Comparison of ENCODE assay signal across 8 cellular contexts in the genomic region with DNA sequence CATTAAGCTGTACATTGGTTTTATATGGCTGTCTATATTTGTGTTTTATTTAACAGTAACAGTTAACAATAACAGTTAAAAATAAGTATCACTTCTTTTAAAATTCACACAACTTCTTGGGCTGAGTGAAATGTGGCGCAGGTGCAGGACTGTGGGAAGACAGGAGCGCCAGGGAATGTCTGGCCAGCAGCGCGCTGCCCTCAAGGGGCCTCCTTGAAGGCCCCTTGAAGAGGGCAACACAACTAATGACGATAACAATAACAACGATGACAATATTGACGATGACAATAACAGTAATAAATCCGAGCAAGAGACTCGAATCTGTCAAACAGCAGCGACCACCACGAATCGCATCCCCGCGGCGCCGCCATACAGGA. TPM values are rescaled to one million over a fixed set of nuclear protein-coding genes. Genes with fewer than 3 reads are reported as not detected.
DNase-seq lines count a peak whose midpoint lies in the region; ATAC-seq and TF ChIP-seq lines count a peak whose summit lies in the region.

No MANE protein-coding gene starts in this region.

- POLR2A ChIA-PET in AG04449 (lab: Yijun Ruan, JAX): no interaction called here

- no peak overlapping the region for H3K27ac Mint-ChIP-seq in natural killer cell treated with Interleukin-12 subunit alpha and Interleukin-12 subunit beta and Interleukin-15 and Interleukin-18, amount 100 ng/mL, for 72 hours

- no peaks in the 10 kb centered on the region for H3K27me3 ChIP-seq in endocrine pancreas (ENCODE audit: control insufficient read depth, insufficient read depth, low read length)

- DNase-seq in AG04449 (ENCODE audit: low read depth, low spot score): no peak
- peak; percentile 41 for DNase-seq in NCI-H748 treated with DMSO at 0.1 percent for 48 hours (lab: John Stamatoyannopoulos, UW)
- DNase-seq in natural killer cell treated with Interleukin-12 subunit alpha and Interleukin-12 subunit beta and Interleukin-15 and Interleukin-18, amount 100 ng/mL, for 72 hours (ENCODE audit: low spot score): no peak
- no peak for DNase-seq in NCI-H2171 treated with DMSO at 0.1 percent for 48 hours (lab: John Stamatoyannopoulos, UW)
- DNase-seq in DMS153 (lab: John Stamatoyannopoulos, UW): no peak
- no peak for DNase-seq in GM19238 (ENCODE audit: insufficient read length, low spot score)

- CTCF ChIA-PET in AG04449 (lab: Yijun Ruan, JAX): interaction anchor here (2.4 to 3.7 kb wide), 2 partner anchors 46 to 78 kb away, joined by 10 to 23 read pairs; no protein-coding TSS in a partner anchor

- H3K36me3 ChIP-seq in endocrine pancreas (ENCODE audit: control insufficient read depth, insufficient read depth, low read length): no peaks in the 10 kb centered on the region

- no peaks in the 10 kb centered on the region for H3K36me3 Mint-ChIP-seq in natural killer cell treated with Interleukin-12 subunit alpha and Interleukin-12 subunit beta and Interleukin-15 and Interleukin-18, amount 100 ng/mL, for 72 hours

- H3K27me3 Mint-ChIP-seq in natural killer cell treated with Interleukin-12 subunit alpha and Interleukin-12 subunit beta and Interleukin-15 and Interleukin-18, amount 100 ng/mL, for 72 hours: peaks cover 11 to 33% of the 10 kb centered on the region in 2 donors

- H3K4me3 ChIP-seq in AG04449 (ENCODE audit: low read depth, low read length) (peak overlapping the region; percentile 51), endocrine pancreas (ENCODE audit: control insufficient read depth, insufficient read depth, low read length) (peak overlapping the region; percentile 57)

- H3K9me3 ChIP-seq in endocrine pancreas (ENCODE audit: control insufficient read depth, low read length): peaks cover 2% of the 10 kb centered on the region

- H3K4me1 ChIP-seq in endocrine pancreas (ENCODE audit: control insufficient read depth, insufficient read depth, low read length): peaks cover 15% of the 10 kb centered on the region

- H3K4me1 Mint-ChIP-seq in natural killer cell treated with Interleukin-12 subunit alpha and Interleukin-12 subunit beta and Interleukin-15 and Interleukin-18, amount 100 ng/mL, for 72 hours (ENCODE audit: low read depth in 2 of 2): peaks cover 2 to 7% of the 10 kb centered on the region in 2 donors

- no peak for TF ChIP-seq CTCF in AG04449 (IDR thresholded peaks at IDR 0.05; ENCODE audit: insufficient read depth, low read length, missing control alignments)

- ATAC-seq in natural killer cell treated with Interleukin-12 subunit alpha and Interleukin-12 subunit beta and Interleukin-15 and Interleukin-18, amount 100 ng/mL, for 72 hours: no peak
- ATAC-seq in HG03175 (IDR thresholded peaks at IDR 0.05; ENCODE audit: unreplicated experiment): no peak

- peaks cover 5% of the 10 kb centered on the region for H3K9me3 Mint-ChIP-seq in natural killer cell treated with Interleukin-12 subunit alpha and Interleukin-12 subunit beta and Interleukin-15 and Interleukin-18, amount 100 ng/mL, for 72 hours

- peak overlapping the region; percentile 80 for H3K4me3 Mint-ChIP-seq in natural killer cell treated with Interleukin-12 subunit alpha and Interleukin-12 subunit beta and Interleukin-15 and Interleukin-18, amount 100 ng/mL, for 72 hours

- H3K9ac ChIP-seq in endocrine pancreas (ENCODE audit: control insufficient read depth, insufficient read depth, low read length): no peak overlapping the region

RNA-seq across cellular contexts. Expression of a gene that starts 0.4 kb away (rescaled TPM):
- total RNA-seq in natural killer cell treated with Interleukin-12 subunit alpha and Interleukin-12 subunit beta and Interleukin-15 and Interleukin-18, amount 100 ng/mL, for 72 hours: under 1 TPM; 0.11 to 0.24 TPM
